ENCODE assay signal across 9 cellular contexts in the genomic region with DNA sequence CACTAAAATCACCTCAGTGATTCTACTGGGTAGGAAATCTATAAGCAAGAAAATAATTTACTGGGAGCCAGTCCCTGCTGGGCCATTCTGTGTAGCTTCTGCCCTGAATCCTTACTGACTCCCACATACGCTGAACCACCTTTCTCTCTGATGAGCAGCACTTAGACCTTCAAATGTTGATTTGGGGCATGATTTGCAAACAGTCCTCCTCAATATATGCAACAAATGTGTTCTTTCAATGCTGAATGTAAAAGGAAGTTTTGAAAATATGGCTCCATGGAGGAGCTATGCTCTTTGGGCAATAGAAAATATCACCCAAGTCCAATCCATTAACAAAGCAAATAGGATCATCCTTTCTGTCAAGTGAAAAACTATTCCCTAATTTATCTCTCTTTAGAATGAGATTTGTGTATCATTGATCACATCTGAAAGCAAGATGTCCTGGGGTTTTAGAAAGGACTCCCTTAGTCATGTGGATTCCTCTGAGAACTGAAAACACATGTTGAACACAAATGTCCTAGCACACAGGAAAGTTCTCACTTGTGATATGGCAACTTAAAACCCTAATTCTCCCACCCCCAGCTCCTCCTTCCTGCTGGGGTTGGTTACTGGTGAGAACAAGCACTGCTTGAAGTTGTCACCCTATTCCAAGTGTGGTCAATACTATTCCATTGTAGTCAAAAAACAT. TPM values are rescaled to one million over a fixed set of nuclear protein-coding genes. Genes with fewer than 3 reads are reported as not detected.
"Had no signal": no experiment of that assay in that cellular context is flagged by ENCODE, and none has a peak within 500 bp of the region (broad histone marks: within the 10 kb centered on the region; RNA-seq: fewer than 3 reads in every experiment).

No MANE protein-coding gene starts in this region.

- H3K27ac ChIP-seq: HL-60 had no signal

- DNase-seq: H9, HCEC 1CT, IMR-90 had no signal

- H2AFZ ChIP-seq: GM23338 had no signal

- H3K9me3 Mint-ChIP-seq: GM23338, H9 had no signal

- H3K4me1 Mint-ChIP-seq: GM23338, H9 had no signal

- H3K4me3 ChIP-seq: GM23338, K562 had no signal

- FAIRE-seq: H1, H54, K562 had no signal

- H3K4me2 ChIP-seq: GM23338 had no signal

- H3K27ac Mint-ChIP-seq: GM23338, H9 had no signal

- ATAC-seq: GM23338, K562 had no signal

- H3K4me3 Mint-ChIP-seq: GM23338, H9 had no signal

RNA-seq across cellular contexts. Expression of a gene that starts 8.9 kb away (rescaled TPM):
- total RNA-seq: HT1080, IMR-90, K562 had no signal
- polyA plus RNA-seq: IMR-90, K562 had no signal
